In genomic region chr18:69895081-69896047, GRCh38 we compare ENCODE assay signal across 15 cellular contexts. TPM values are rescaled to one million over a fixed set of nuclear protein-coding genes. Genes with fewer than 3 reads are reported as not detected.
DNase-seq lines count a peak whose midpoint lies in the region; ATAC-seq lines count a peak whose summit lies in the region.
"Had no signal": no experiment of that assay in that cellular context is flagged by ENCODE, and none has a peak within 500 bp of the region (broad histone marks: within the 10 kb centered on the region; RNA-seq: fewer than 3 reads in every experiment).

No MANE protein-coding gene starts in this region.

- DNase-seq in stimulated activated naive CD8-positive, alpha-beta T cell treated with anti-CD3 and anti-CD28 coated beads, Interleukin-15, Interleukin-2, amounts not matched to agents 100 U/mL and 50 U/mL, for 24 hours, result no peak
- DNase-seq in T-helper 17 cell (no peak), cortex of kidney (lab: John Stamatoyannopoulos, UW) (no peak), NCI-H82 (lab: John Stamatoyannopoulos, UW) (no peak), HPDE6-E6E7 (ENCODE audit: extremely low spot score) (no peak)
- DNase-seq in central memory CD4-positive, alpha-beta T cell, result peak; percentile 38
- DNase-seq: AML-193, dorsolateral prefrontal cortex, glutamatergic neuron, GM23248, NCI-H1105 treated with DMSO at 0.1 percent for 48 hours, NCI-H2171 had no signal

- H3K4me1 Mint-ChIP-seq in stimulated activated naive CD8-positive, alpha-beta T cell treated with anti-CD3 and anti-CD28 coated beads, Interleukin-15, Interleukin-2, amounts not matched to agents 100 ng/mL and 50 ng/mL, for 24 hours (ENCODE audit: low read depth), result peaks cover 87% of the 10 kb centered on the region
- H3K4me1 Mint-ChIP-seq in T-helper 17 cell, result peaks cover 49% of the 10 kb centered on the region

- H3K27me3 Mint-ChIP-seq in stimulated activated naive CD8-positive, alpha-beta T cell treated with anti-CD3 and anti-CD28 coated beads, Interleukin-15, Interleukin-2, amounts not matched to agents 100 ng/mL and 50 ng/mL, for 24 hours, result no peaks in the 10 kb centered on the region
- H3K27me3 Mint-ChIP-seq in T-helper 17 cell, result no peaks in the 10 kb centered on the region

- peak overlapping the region; percentile 99 for H3K27ac Mint-ChIP-seq in stimulated activated naive CD8-positive, alpha-beta T cell treated with anti-CD3 and anti-CD28 coated beads, Interleukin-15, Interleukin-2, amounts not matched to agents 100 ng/mL and 50 ng/mL, for 24 hours
- peak overlapping the region; percentile 98 for H3K27ac Mint-ChIP-seq in T-helper 17 cell

- H3K4me3 Mint-ChIP-seq in stimulated activated naive CD8-positive, alpha-beta T cell treated with anti-CD3 and anti-CD28 coated beads, Interleukin-15, Interleukin-2, amounts not matched to agents 100 ng/mL and 50 ng/mL, for 24 hours, result peak overlapping the region; percentile 38
- peak overlapping the region; percentile 57 for H3K4me3 Mint-ChIP-seq in T-helper 17 cell

- H3K9me3 ChIP-seq in T-helper 17 cell (ENCODE audit: control insufficient read depth, low read length, poor library complexity, severe bottlenecking), result no peaks in the 10 kb centered on the region
- H3K9me3 ChIP-seq: suprapubic skin had no signal

- H3K9me3 Mint-ChIP-seq in stimulated activated naive CD8-positive, alpha-beta T cell treated with anti-CD3 and anti-CD28 coated beads, Interleukin-15, Interleukin-2, amounts not matched to agents 100 ng/mL and 50 ng/mL, for 24 hours, result peaks cover 20% of the 10 kb centered on the region

- no peak for ATAC-seq in stimulated activated naive CD8-positive, alpha-beta T cell treated with anti-CD3 and anti-CD28 coated beads, Interleukin-15, Interleukin-2, amounts not matched to agents 100 U/mL and 50 U/mL, for 24 hours
- ATAC-seq in T-helper 17 cell, result peak; percentile 37
- ATAC-seq: sciatic nerve had no signal

- peaks cover 70% of the 10 kb centered on the region for H3K36me3 Mint-ChIP-seq in stimulated activated naive CD8-positive, alpha-beta T cell treated with anti-CD3 and anti-CD28 coated beads, Interleukin-15, Interleukin-2, amounts not matched to agents 100 ng/mL and 50 ng/mL, for 24 hours (ENCODE audit: low read depth)
- peaks cover 15% of the 10 kb centered on the region for H3K36me3 Mint-ChIP-seq in T-helper 17 cell (ENCODE audit: low read depth)

RNA-seq across cellular contexts. Expression of gene CD226, which starts 52.3 kb away (rescaled TPM):
- 100 to 1,000 TPM; 106 to 128 TPM for total RNA-seq in T-helper 17 cell
